Comparison of ENCODE assay signal across 8 cellular contexts in the genomic region with DNA sequence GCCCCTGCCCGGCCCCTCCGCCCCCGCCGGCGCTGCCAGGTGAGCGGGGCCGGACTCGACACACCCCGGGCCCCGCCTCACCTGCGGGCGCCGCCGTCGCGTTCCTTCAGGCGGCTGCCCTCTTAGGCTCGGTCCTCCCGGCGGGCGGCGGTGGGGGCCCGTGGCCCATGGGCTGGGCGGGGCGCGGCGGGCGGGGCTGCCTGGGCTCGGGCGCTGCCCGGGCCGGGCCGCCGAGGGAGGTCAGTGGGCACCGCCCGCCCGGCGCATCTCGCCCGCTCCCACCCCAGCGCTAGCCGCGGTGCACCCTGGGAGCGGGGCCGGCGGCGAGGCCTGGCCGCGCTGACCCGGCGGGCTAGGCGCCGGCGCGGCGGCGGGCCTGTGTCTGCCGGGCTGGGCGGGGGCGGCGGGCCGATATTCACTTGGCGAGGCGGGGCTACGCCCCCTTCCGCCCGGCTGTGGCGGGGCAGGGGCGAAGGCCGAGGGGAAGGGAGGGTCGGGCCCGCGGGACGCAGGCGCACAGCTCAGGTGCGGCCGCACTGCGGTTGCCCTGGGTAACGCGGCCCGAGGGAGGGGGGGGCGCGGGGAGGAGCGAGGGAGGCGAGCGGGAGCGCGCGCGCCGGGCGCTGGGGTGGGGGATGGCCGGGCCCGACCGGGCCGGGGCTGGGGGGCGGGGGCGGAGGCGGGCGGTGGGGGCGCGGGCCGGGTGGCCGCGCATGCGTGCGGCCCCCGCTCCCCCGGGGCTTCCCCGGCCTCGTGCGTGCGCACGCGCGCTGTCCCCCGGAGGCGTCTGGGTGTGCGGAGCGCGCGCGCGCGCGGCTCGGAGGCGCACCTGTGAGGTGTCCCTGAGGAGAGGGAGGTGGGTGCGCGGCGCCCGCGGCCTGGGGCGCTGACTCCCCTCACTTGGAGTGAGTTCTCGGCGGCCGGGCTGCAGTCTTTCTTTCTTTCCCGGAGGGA. TPM values are rescaled to one million over a fixed set of nuclear protein-coding genes. Genes with fewer than 3 reads are reported as not detected.
DNase-seq lines count a peak whose midpoint lies in the region; ATAC-seq, FAIRE-seq and TF ChIP-seq lines count a peak whose summit lies in the region.

Gene CCDC92, minus strand, starts transcription at position 384 of the 954 bp plus-strand sequence. CDS start 28,526 bp downstream, outside the sequence.
Gene ZNF664, plus strand, starts transcription at position 768 of the 954 bp plus-strand sequence. CDS start 38,930 bp downstream, outside the sequence.

- peak; percentile 78 for ATAC-seq in GM21360 (IDR thresholded peaks at IDR 0.05; ENCODE audit: unreplicated experiment)

- peaks cover 18% of the 10 kb centered on the region for H3K36me3 Mint-ChIP-seq in endothelial cell (ENCODE audit: low read depth, unreplicated experiment)

- H3K27me3 Mint-ChIP-seq in endothelial cell (ENCODE audit: unreplicated experiment) = peaks cover 10% of the 10 kb centered on the region

- no peaks in the 10 kb centered on the region for H3K9me3 Mint-ChIP-seq in endothelial cell (ENCODE audit: unreplicated experiment)

- peak within 1 kb of the TSS; percentile 98 for H3K4me3 Mint-ChIP-seq in endothelial cell (ENCODE audit: unreplicated experiment)

- peak within 1 kb of the TSS; percentile 96 for H3K27ac Mint-ChIP-seq in endothelial cell (ENCODE audit: unreplicated experiment)

- TF ChIP-seq CTCF in endothelial cell (IDR thresholded peaks at IDR 0.05; ENCODE audit: unreplicated experiment) = no peak

- peak; percentile 98 for FAIRE-seq in HTR-8/SVneo (lab: Jason Lieb, UNC)

- peak; percentile 96 for DNase-seq in COR-L47 (lab: John Stamatoyannopoulos, UW)
- peak; percentile 96 for DNase-seq in HTR-8/SVneo (ENCODE audit: insufficient read length, low spot score)
- peak; percentile 47 to 72 for DNase-seq in NOMO-1 (lab: John Stamatoyannopoulos, UW; ENCODE audit: unreplicated experiment in 2 of 2)
- peak; percentile 97 for DNase-seq in activated CD8-positive, alpha-beta memory T cell treated with anti-CD3 and anti-CD28 coated beads, Interleukin-2, amount 50 U/mL, for 4 hours
- DNase-seq in endothelial cell (ENCODE audit: low spot score) = peak; percentile 98
- DNase-seq in middle frontal gyrus (ENCODE audit: extremely low spot score, low spot score) = peak; percentile 76
- peak; percentile 89 to 94 for DNase-seq in stimulated activated CD8-positive, alpha-beta memory T cell treated with anti-CD3 and anti-CD28 coated beads, Interleukin-2, amount 100 ng/mL, for 48 hours (ENCODE audit: low read depth in 2 of 2)

- peaks cover 26% of the 10 kb centered on the region for H3K4me1 Mint-ChIP-seq in endothelial cell (ENCODE audit: unreplicated experiment)

RNA-seq across cellular contexts. Expression of gene CCDC92, which starts in this region (rescaled TPM):
- total RNA-seq in endothelial cell (ENCODE audit: unreplicated experiment) = 25.0 TPM

RNA-seq across cellular contexts. Expression of gene ZNF664, which starts in this region (rescaled TPM):
- 119 TPM for total RNA-seq in endothelial cell (ENCODE audit: unreplicated experiment)

Comparison
In these comparisons a context has a peak if more than half of its experiments do, and no peak if none do; other contexts are left out.
1. Peak in every context shown above with its lines: DNase-seq and ATAC-seq.